ENCODE assay signal across 1 cellular context in the genomic region with DNA sequence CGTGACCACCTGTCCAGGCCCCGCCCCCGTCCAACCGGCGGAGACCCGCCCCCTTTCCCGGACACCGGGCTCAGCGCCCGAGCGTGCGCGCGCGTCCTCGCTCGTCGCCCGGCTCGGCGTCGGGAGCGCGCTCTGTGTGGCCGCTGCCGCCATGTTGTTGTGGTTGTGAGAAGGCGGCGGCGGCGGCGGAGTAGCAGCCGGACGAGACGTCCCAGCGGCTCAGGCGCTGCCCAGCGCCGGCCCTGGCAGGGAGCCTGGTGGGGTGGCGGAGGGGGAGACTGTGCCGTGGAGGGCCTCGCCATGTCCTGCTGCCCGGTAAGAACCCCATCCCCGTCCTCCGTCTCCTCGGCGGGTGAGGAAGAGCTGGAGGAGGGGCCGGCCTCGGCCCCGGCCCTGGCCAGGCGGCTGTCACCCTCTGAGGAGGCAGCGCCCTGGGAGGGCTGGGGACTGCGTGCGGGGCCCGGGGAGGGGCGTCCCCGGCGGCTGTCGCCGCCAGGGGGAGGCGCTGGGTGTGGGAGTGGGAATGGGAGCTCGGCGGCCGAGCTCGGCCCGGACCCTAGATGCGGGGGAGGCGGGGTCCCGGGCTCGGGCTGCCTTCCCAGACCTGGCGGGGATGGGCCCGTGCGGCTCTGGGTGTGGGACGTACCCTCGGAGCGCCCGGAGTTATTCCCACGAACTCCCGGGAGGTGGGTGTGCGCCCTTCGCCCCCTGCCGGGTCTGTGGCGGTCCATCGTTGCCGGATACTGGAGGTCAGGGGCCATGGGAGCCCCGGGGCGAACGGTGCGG.
TF ChIP-seq lines count a peak whose summit lies in the region.

MTMR3 (plus strand) TSS at position 130 of the 786 bp plus-strand sequence. CDS start 87,886 bp downstream, outside the sequence.

TF ChIP-seq in K562, 482 proteins besides CTCF, POLR2A, EP300 and RAD21 (continued from another document and continues in another):
- TF ChIP-seq, protein P1, sequence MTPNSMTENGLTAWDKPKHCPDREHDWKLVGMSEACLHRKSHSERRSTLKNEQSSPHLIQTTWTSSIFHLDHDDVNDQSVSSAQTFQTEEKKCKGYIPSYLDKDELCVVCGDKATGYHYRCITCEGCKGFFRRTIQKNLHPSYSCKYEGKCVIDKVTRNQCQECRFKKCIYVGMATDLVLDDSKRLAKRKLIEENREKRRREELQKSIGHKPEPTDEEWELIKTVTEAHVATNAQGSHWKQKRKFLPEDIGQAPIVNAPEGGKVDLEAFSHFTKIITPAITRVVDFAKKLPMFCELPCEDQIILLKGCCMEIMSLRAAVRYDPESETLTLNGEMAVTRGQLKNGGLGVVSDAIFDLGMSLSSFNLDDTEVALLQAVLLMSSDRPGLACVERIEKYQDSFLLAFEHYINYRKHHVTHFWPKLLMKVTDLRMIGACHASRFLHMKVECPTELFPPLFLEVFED (CRISPR knock-in tag; conservative IDR thresholded peaks at IDR 0.05): no peak
- TF ChIP-seq ERF (CRISPR knock-in tag; IDR thresholded peaks at IDR 0.05) (no peak), RCOR1 (IDR thresholded peaks at IDR 0.05; ENCODE audit: borderline replicate concordance in 1 of 2, low read depth in 2 of 2, low read length in 2 of 2) (peak in 1 of 2 experiments; percentile 10; a peak in 1 of 4 replicates), GABPB1 (CRISPR knock-in tag; IDR thresholded peaks at IDR 0.05) (0 out of 2 replicates have a peak, but pooled peaks have one; percentile 40), UBTF (IDR thresholded peaks at IDR 0.05; ENCODE audit: borderline replicate concordance in 1 of 2, low read depth in 2 of 2, low read length in 2 of 2) (peak; percentile 40 to 49; a peak in 2 of 4 replicates), ZBTB7A (IDR thresholded peaks at IDR 0.05; ENCODE audit: borderline replicate concordance, control insufficient read depth, low read depth, low read length) (peak; percentile 90), SMAD4 (CRISPR knock-in tag; conservative IDR thresholded peaks at IDR 0.05) (0 out of 2 replicates have a peak, but pooled peaks have one; percentile 62), ZBTB9 (CRISPR knock-in tag; IDR thresholded peaks at IDR 0.05) (0 out of 2 replicates have a peak, but pooled peaks have one; percentile 17), GMEB1 (CRISPR knock-in tag; IDR thresholded peaks at IDR 0.05) (peak; percentile 46; the same call in 1 of the 2 replicates), TFAP4 (CRISPR knock-in tag; IDR thresholded peaks at IDR 0.05; ENCODE audit: borderline replicate concordance) (peak; percentile 74; the same call in 1 of the 2 replicates), ZNF639 (CRISPR knock-in tag; conservative IDR thresholded peaks at IDR 0.05 in 1 of 2, IDR thresholded peaks at IDR 0.05 in 1 of 2) (peak in 1 of 2 experiments; percentile 54; a peak in 1 of 4 replicates), CREM (IDR thresholded peaks at IDR 0.05; ENCODE audit: low read depth) (peak; percentile 21; the same call in 1 of the 2 replicates), ZNF263 (CRISPR knock-in tag; IDR thresholded peaks at IDR 0.05; ENCODE audit: borderline replicate concordance) (0 out of 2 replicates have a peak, but pooled peaks have one; percentile 40), POLR2B (IDR thresholded peaks at IDR 0.05; ENCODE audit: low read depth, partially characterized antibody) (peak; percentile 61), TCF3 (CRISPR knock-in tag; IDR thresholded peaks at IDR 0.05) (peak; percentile 8; the same call in 1 of the 2 replicates), POLR2AphosphoS5 (IDR thresholded peaks at IDR 0.05; ENCODE audit: control insufficient read depth, insufficient read depth, low read depth, low read length) (peak; percentile 57), NR2C1 (IDR thresholded peaks at IDR 0.05) (peak; percentile 59; the same call in 1 of the 2 replicates), NR2C1 (tag; IDR thresholded peaks at IDR 0.05) (no peak; the same call in 1 of the 2 replicates), SAP30 (IDR thresholded peaks at IDR 0.05; ENCODE audit: borderline replicate concordance, insufficient read depth, low read depth, low read length, poor library complexity, severe bottlenecking) (peak; percentile 35), SP1 (CRISPR knock-in tag; IDR thresholded peaks at IDR 0.05) (peak; percentile 64; the same call in 1 of the 2 replicates), FIP1L1 (IDR thresholded peaks at IDR 0.05; ENCODE audit: low read depth, low read length, poor library complexity, severe bottlenecking) (peak; percentile 75), SAFB (IDR thresholded peaks at IDR 0.05; ENCODE audit: borderline replicate concordance, low read depth, low read length) (peak; percentile 48; the same call in 1 of the 2 replicates), CTCFL (IDR thresholded peaks at IDR 0.05; ENCODE audit: borderline replicate concordance, insufficient read depth, low read depth, low read length, poor library complexity, severe bottlenecking) (peak; percentile 35), DMBX1 (CRISPR knock-in tag; IDR thresholded peaks at IDR 0.05; ENCODE audit: borderline replicate concordance) (no peak)
- TF ChIP-seq, protein P2, sequence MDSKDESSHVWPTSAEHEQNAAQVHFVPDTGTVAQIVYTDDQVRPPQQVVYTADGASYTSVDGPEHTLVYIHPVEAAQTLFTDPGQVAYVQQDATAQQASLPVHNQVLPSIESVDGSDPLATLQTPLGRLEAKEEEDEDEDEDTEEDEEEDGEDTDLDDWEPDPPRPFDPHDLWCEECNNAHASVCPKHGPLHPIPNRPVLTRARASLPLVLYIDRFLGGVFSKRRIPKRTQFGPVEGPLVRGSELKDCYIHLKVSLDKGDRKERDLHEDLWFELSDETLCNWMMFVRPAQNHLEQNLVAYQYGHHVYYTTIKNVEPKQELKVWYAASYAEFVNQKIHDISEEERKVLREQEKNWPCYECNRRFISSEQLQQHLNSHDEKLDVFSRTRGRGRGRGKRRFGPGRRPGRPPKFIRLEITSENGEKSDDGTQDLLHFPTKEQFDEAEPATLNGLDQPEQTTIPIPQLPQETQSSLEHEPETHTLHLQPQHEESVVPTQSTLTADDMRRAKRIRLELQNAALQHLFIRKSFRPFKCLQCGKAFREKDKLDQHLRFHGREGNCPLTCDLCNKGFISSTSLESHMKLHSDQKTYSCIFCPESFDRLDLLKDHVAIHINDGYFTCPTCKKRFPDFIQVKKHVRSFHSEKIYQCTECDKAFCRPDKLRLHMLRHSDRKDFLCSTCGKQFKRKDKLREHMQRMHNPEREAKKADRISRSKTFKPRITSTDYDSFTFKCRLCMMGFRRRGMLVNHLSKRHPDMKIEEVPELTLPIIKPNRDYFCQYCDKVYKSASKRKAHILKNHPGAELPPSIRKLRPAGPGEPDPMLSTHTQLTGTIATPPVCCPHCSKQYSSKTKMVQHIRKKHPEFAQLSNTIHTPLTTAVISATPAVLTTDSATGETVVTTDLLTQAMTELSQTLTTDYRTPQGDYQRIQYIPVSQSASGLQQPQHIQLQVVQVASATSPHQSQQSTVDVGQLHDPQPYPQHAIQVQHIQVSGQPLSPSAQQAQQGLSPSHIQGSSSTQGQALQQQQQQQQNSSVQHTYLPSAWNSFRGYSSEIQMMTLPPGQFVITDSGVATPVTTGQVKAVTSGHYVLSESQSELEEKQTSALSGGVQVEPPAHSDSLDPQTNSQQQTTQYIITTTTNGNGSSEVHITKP (IDR thresholded peaks at IDR 0.05; ENCODE audit: partially characterized antibody): peak; percentile 2
- TF ChIP-seq, protein P3, sequence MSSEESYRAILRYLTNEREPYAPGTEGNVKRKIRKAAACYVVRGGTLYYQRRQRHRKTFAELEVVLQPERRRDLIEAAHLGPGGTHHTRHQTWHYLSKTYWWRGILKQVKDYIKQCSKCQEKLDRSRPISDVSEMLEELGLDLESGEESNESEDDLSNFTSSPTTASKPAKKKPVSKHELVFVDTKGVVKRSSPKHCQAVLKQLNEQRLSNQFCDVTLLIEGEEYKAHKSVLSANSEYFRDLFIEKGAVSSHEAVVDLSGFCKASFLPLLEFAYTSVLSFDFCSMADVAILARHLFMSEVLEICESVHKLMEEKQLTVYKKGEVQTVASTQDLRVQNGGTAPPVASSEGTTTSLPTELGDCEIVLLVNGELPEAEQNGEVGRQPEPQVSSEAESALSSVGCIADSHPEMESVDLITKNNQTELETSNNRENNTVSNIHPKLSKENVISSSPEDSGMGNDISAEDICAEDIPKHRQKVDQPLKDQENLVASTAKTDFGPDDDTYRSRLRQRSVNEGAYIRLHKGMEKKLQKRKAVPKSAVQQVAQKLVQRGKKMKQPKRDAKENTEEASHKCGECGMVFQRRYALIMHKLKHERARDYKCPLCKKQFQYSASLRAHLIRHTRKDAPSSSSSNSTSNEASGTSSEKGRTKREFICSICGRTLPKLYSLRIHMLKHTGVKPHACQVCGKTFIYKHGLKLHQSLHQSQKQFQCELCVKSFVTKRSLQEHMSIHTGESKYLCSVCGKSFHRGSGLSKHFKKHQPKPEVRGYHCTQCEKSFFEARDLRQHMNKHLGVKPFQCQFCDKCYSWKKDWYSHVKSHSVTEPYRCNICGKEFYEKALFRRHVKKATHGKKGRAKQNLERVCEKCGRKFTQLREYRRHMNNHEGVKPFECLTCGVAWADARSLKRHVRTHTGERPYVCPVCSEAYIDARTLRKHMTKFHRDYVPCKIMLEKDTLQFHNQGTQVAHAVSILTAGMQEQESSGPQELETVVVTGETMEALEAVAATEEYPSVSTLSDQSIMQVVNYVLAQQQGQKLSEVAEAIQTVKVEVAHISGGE (CRISPR knock-in tag; IDR thresholded peaks at IDR 0.05): peak in 1 of 3 experiments; percentile 44; a peak in 1 of 6 replicates
